Comparison of ENCODE assay signal across 8 cellular contexts in genomic region chr10:108911814-108912541, GRCh38.
DNase-seq lines count a peak whose midpoint lies in the region; ATAC-seq and TF ChIP-seq lines count a peak whose summit lies in the region.

No MANE protein-coding gene starts in this region.

- peak; percentile 4 for TF ChIP-seq CTCF in GM12865 (IDR thresholded peaks at IDR 0.05; ENCODE audit: insufficient read depth, low read depth, low read length, missing control alignments)
- peak in 9 of 12 donors; percentile 8 to 50 (median 23) for TF ChIP-seq CTCF in heart left ventricle (IDR thresholded peaks at IDR 0.05)
- TF ChIP-seq CTCF in parathyroid adenoma (IDR thresholded peaks at IDR 0.05): peak; percentile 21

- no peaks in the 10 kb centered on the region for H3K9me3 ChIP-seq in heart left ventricle
- H3K9me3 ChIP-seq in parathyroid adenoma (ENCODE audit: control insufficient read depth, low read length): no peaks in the 10 kb centered on the region

- H3K4me3 ChIP-seq in GM12865 (ENCODE audit: low read depth, low read length) (no peak overlapping the region), heart left ventricle (peak overlapping the region in 11 of 12 donors; percentile 22 to 52 (median 43)), parathyroid adenoma (ENCODE audit: low read depth, low read length) (peak overlapping the region; percentile 30)

- ATAC-seq in HG02759 (IDR thresholded peaks at IDR 0.05; ENCODE audit: unreplicated experiment) (peak; percentile 85), SK-N-SH treated with all-trans-retinoic acid at 6 μM for 48 hours (peak; percentile 99), heart left ventricle (peak; percentile 55 to 85 (median 76)), HG02938 (IDR thresholded peaks at IDR 0.05; ENCODE audit: unreplicated experiment) (no peak)

- 2% methylated on average over 45 to 47 of the region's 47 CpGs for WGBS in heart left ventricle, 4 donors

- H3K9ac ChIP-seq in parathyroid adenoma: no peak overlapping the region

- no peak overlapping the region for H3K27ac ChIP-seq in heart left ventricle
- no peak overlapping the region for H3K27ac ChIP-seq in parathyroid adenoma

- no peak for TF ChIP-seq POLR2A in heart left ventricle (IDR thresholded peaks at IDR 0.05)

- no peaks in the 10 kb centered on the region for H3K36me3 ChIP-seq in heart left ventricle
- no peaks in the 10 kb centered on the region for H3K36me3 ChIP-seq in parathyroid adenoma (ENCODE audit: control insufficient read depth, insufficient read depth, low read length)

- peaks cover 0 to 9% (median 0%) of the 10 kb centered on the region in 12 donors for H3K4me1 ChIP-seq in heart left ventricle
- no peaks in the 10 kb centered on the region for H3K4me1 ChIP-seq in parathyroid adenoma

- DNase-seq in GM12865 (ENCODE audit: low read depth) (no peak), heart left ventricle (peak; percentile 27 to 65 (median 40)), NCI-H226 (no peak), GDM1 (lab: John Stamatoyannopoulos, UW) (no peak)

- H3K4me2 ChIP-seq in parathyroid adenoma (ENCODE audit: low read length): peak overlapping the region; percentile 82

- peak overlapping the region; percentile 59 for H2AFZ ChIP-seq in parathyroid adenoma

- peaks cover 0 to 56% (median 8%) of the 10 kb centered on the region in 9 donors for H3K27me3 ChIP-seq in heart left ventricle
- no peaks in the 10 kb centered on the region for H3K27me3 ChIP-seq in parathyroid adenoma (ENCODE audit: control insufficient read depth, insufficient read depth, low read length)

- no peaks in the 10 kb centered on the region for H3K79me2 ChIP-seq in parathyroid adenoma

- intact Hi-C loops in heart left ventricle (cut with DNase I): loop anchor here in 1 of 10 donors (5.0 kb wide), 1 partner anchor 940 kb away; no protein-coding TSS in a partner anchor

TF ChIP-seq in SK-N-SH treated with all-trans-retinoic acid at 6 μM for 48 hours, 23 proteins besides CTCF, POLR2A, EP300 and RAD21:
- TF ChIP-seq RARB (CRISPR knock-in tag; IDR thresholded peaks at IDR 0.05) (no peak), OSR1 (CRISPR knock-in tag; IDR thresholded peaks at IDR 0.05) (no peak), TCF4 (CRISPR knock-in tag; IDR thresholded peaks at IDR 0.05; ENCODE audit: borderline replicate concordance) (no peak), POU6F1 (CRISPR knock-in tag; IDR thresholded peaks at IDR 0.05; ENCODE audit: borderline replicate concordance, low read depth) (no peak), PATZ1 (CRISPR knock-in tag; IDR thresholded peaks at IDR 0.05; ENCODE audit: borderline replicate concordance) (no peak), CREB5 (CRISPR knock-in tag; IDR thresholded peaks at IDR 0.05; ENCODE audit: low read depth) (no peak), ZFP30 (CRISPR knock-in tag; IDR thresholded peaks at IDR 0.05) (no peak), GLIS3 (CRISPR knock-in tag; IDR thresholded peaks at IDR 0.05) (no peak), TOX (CRISPR knock-in tag; IDR thresholded peaks at IDR 0.05; ENCODE audit: borderline replicate concordance) (no peak), ZNF565 (CRISPR knock-in tag; conservative IDR thresholded peaks at IDR 0.05; ENCODE audit: low read depth) (no peak), TSHZ2 (CRISPR knock-in tag; IDR thresholded peaks at IDR 0.05) (no peak), ZNF70 (CRISPR knock-in tag; IDR thresholded peaks at IDR 0.05) (no peak)

Comparison
In these comparisons a context has a peak if more than half of its experiments do, and no peak if none do; other contexts are left out.
1. DNase-seq: peak in heart left ventricle (5 of 5); none in GM12865 (single experiment), NCI-H226 (single experiment) and GDM1 (single experiment).
2. Peak in every context shown above with its lines, with median percentiles within 50 percentile points of each other: CTCF ChIP-seq.